ENCODE assay signal across 25 cellular contexts in genomic region chr13:48624016-48624415, GRCh38. TPM values are rescaled to one million over a fixed set of nuclear protein-coding genes. Genes with fewer than 3 reads are reported as not detected.
"Had no signal": no experiment of that assay in that cellular context is flagged by ENCODE, and none has a peak within 500 bp of the region (broad histone marks: within the 10 kb centered on the region; RNA-seq: fewer than 3 reads in every experiment).

No MANE protein-coding gene starts in this region.

- H3K27me3 ChIP-seq: MG63 had no signal

- FAIRE-seq: astrocyte had no signal

- H3K4me3 ChIP-seq: MG63 had no signal

- ATAC-seq: activated CD4-positive, CD25-positive, alpha-beta regulatory T cell treated with anti-CD3 and anti-CD28 coated beads, Interleukin-2, amount 50 U/mL, for 24 hours; activated CD8-positive, alpha-beta T cell treated with anti-CD3 and anti-CD28 coated beads, Interleukin-2, amount 10 ng/mL, durations not matched to agents 7 days and 5 days; activated naive CD4-positive, alpha-beta T cell treated with anti-CD3 and anti-CD28 coated beads, Interleukin-2, amount 50 U/mL, for 72 hours; activated naive CD8-positive, alpha-beta T cell treated with anti-CD3 and anti-CD28 coated beads, Interleukin-2, amount 50 U/mL, for 24 hours had no signal

- H3K36me3 ChIP-seq: MG63 had no signal

- DNase-seq: activated CD4-positive, alpha-beta T cell treated with anti-CD3 and anti-CD28 coated beads for 4 hours; activated CD4-positive, alpha-beta T cell treated with anti-CD3 and anti-CD28 coated beads, Interleukin-2, amount 50 U/mL, for 4 hours; activated CD8-positive, alpha-beta T cell treated with anti-CD3 and anti-CD28 coated beads, Interleukin-2, amount 10 ng/mL, durations not matched to agents 7 days and 5 days; activated effector memory CD4-positive, alpha-beta T cell treated with Interleukin-2 at 50 U/mL for 16 hours; activated naive CD4-positive, alpha-beta T cell; activated naive CD8-positive, alpha-beta T cell treated with anti-CD3 and anti-CD28 coated beads, Interleukin-2, amount 50 U/mL, for 24 hours; activated T-cell treated with anti-CD3 and anti-CD28 coated beads, Interleukin-2, amount 50 U/mL, for 24 hours; amygdala; MG63; MV-4-11; NCI-H1092 treated with DMSO at 0.1 percent for 48 hours; NCI-H1417 treated with DMSO at 0.1 percent for 48 hours; NCI-H1694; NCI-H2029; NCI-H2107; NCI-H2171 treated with DMSO at 0.1 percent for 48 hours; NCI-H226; NCI-H526 treated with DMSO at 0.1 percent for 48 hours; NCI-H82; SHP77 treated with DMSO at 0.1 percent for 48 hours had no signal

- H3K27ac ChIP-seq: RWPE1 had no signal

RNA-seq across cellular contexts. Expression of gene CYSLTR2, which starts 29.7 kb away (rescaled TPM):
- total RNA-seq: NCI-H460 had no signal
